24 cellular contexts compared by ENCODE assay signal in genomic region chr19:49933643-49934042, GRCh38. TPM values are rescaled to one million over a fixed set of nuclear protein-coding genes. Genes with fewer than 3 reads are reported as not detected.
DNase-seq lines count a peak whose midpoint lies in the region; ATAC-seq and TF ChIP-seq lines count a peak whose summit lies in the region.
"Had no signal": no experiment of that assay in that cellular context is flagged by ENCODE, and none has a peak within 500 bp of the region (broad histone marks: within the 10 kb centered on the region; RNA-seq: fewer than 3 reads in every experiment).

No MANE protein-coding gene starts in this region.

- POLR2A ChIA-PET in naive thymus-derived CD8-positive, alpha-beta T cell (lab: Charles Lee): interaction anchor here (0.6 kb wide), 2 partner anchors 915 to 932 kb away, joined by 3 read pairs; no protein-coding TSS in a partner anchor

- no peak for TF ChIP-seq CTCF in Calu3 (IDR thresholded peaks at IDR 0.05; ENCODE audit: unreplicated experiment)

- peaks cover 4% of the 10 kb centered on the region for H3K9me3 Mint-ChIP-seq in T-helper 1 cell treated with Interleukin-12 subunit alpha and Interleukin-12 subunit beta and Interleukin-4 antibody, amounts not matched to agents 30 μg/mL and 1 μg/mL, for 36 hours
- H3K9me3 Mint-ChIP-seq in Calu3 (ENCODE audit: low read depth, unreplicated experiment): peaks cover 2% of the 10 kb centered on the region
- no peaks in the 10 kb centered on the region for H3K9me3 Mint-ChIP-seq in activated T-helper 17 cell treated with anti-CD3 and anti-CD28 coated beads, Interleukin-2, amount 50 U/mL, for 72 hours
- H3K9me3 Mint-ChIP-seq in naive thymus-derived CD8-positive, alpha-beta T cell: peaks cover 0 to 9% (median 0%) of the 10 kb centered on the region in 9 donors

- peaks cover 10% of the 10 kb centered on the region for H3K27me3 Mint-ChIP-seq in T-helper 1 cell treated with Interleukin-12 subunit alpha and Interleukin-12 subunit beta and Interleukin-4 antibody, amounts not matched to agents 30 μg/mL and 1 μg/mL, for 36 hours (ENCODE audit: low read depth)
- peaks cover 24% of the 10 kb centered on the region for H3K27me3 Mint-ChIP-seq in Calu3 (ENCODE audit: unreplicated experiment)
- H3K27me3 Mint-ChIP-seq in activated T-helper 17 cell treated with anti-CD3 and anti-CD28 coated beads, Interleukin-2, amount 50 U/mL, for 72 hours: no peaks in the 10 kb centered on the region
- H3K27me3 Mint-ChIP-seq in naive thymus-derived CD8-positive, alpha-beta T cell: peaks cover 0 to 5% (median 0%) of the 10 kb centered on the region in 5 donors
- H3K27me3 Mint-ChIP-seq: T-helper 17 cell had no signal

- peaks cover 30% of the 10 kb centered on the region for H3K4me1 Mint-ChIP-seq in T-helper 1 cell treated with Interleukin-12 subunit alpha and Interleukin-12 subunit beta and Interleukin-4 antibody, amounts not matched to agents 30 μg/mL and 1 μg/mL, for 36 hours (ENCODE audit: low read depth)
- peaks cover 29% of the 10 kb centered on the region for H3K4me1 Mint-ChIP-seq in Calu3 (ENCODE audit: low read depth, unreplicated experiment)
- peaks cover 31% of the 10 kb centered on the region for H3K4me1 Mint-ChIP-seq in activated T-helper 17 cell treated with anti-CD3 and anti-CD28 coated beads, Interleukin-2, amount 50 U/mL, for 72 hours
- H3K4me1 Mint-ChIP-seq in naive thymus-derived CD8-positive, alpha-beta T cell: peaks cover 32 to 52% (median 50%) of the 10 kb centered on the region in 4 donors

- no peak for ATAC-seq in activated T-helper 17 cell treated with anti-CD3 and anti-CD28 coated beads, Interleukin-2, amount 50 U/mL, for 72 hours (replicated peaks)
- ATAC-seq in naive thymus-derived CD8-positive, alpha-beta T cell: no peak
- ATAC-seq: T-helper 17 cell had no signal

- H3K36me3 Mint-ChIP-seq in T-helper 1 cell treated with Interleukin-12 subunit alpha and Interleukin-12 subunit beta and Interleukin-4 antibody, amounts not matched to agents 30 μg/mL and 1 μg/mL, for 36 hours (ENCODE audit: low read depth): peaks cover 33% of the 10 kb centered on the region
- peaks cover 37% of the 10 kb centered on the region for H3K36me3 Mint-ChIP-seq in Calu3 (ENCODE audit: insufficient read depth, unreplicated experiment)
- H3K36me3 Mint-ChIP-seq in activated T-helper 17 cell treated with anti-CD3 and anti-CD28 coated beads, Interleukin-2, amount 50 U/mL, for 72 hours (ENCODE audit: low read depth): peaks cover 28% of the 10 kb centered on the region
- peaks cover 0 to 4% (median 0%) of the 10 kb centered on the region in 3 donors for H3K36me3 Mint-ChIP-seq in naive thymus-derived CD8-positive, alpha-beta T cell

- DNase-seq in T-helper 1 cell: no peak
- DNase-seq in Calu3: no peak
- DNase-seq in naive thymus-derived CD8-positive, alpha-beta T cell: no peak
- DNase-seq in effector CD8-positive, alpha-beta T cell (lab: John Stamatoyannopoulos, UW): no peak
- DNase-seq in NCI-H2107 treated with DMSO at 0.1 percent for 48 hours (lab: John Stamatoyannopoulos, UW; ENCODE audit: unreplicated experiment): no peak
- no peak for DNase-seq in activated gamma-delta T cell (lab: John Stamatoyannopoulos, UW)
- DNase-seq: activated CD4-positive, alpha-beta T cell treated with anti-CD3 and anti-CD28 coated beads, Interleukin-2, amount 50 U/mL, for 4 hours; activated naive CD4-positive, alpha-beta T cell; central memory CD4-positive, alpha-beta T cell; DMS79; GOT3; left ventricle myocardium inferior; NCI-H1105; NCI-H2081; NCI-H446; occipital lobe; stimulated activated CD4-positive, alpha-beta T cell treated with anti-CD3 and anti-CD28 coated beads, Interleukin-4, amount 100 ng/mL, for 1 hour; T-helper 17 cell; transverse colon had no signal

- no TSS peak for BruUV-seq in Calu3 (replicated peaks; lab: Mats Ljungman, UMichigan)

- intact Hi-C loops in Calu3 (cut with micrococcal nuclease; ENCODE audit: unreplicated experiment): no loop called here

- CTCF ChIA-PET in Calu3 (lab: Charles Lee): no interaction called here

- H3K4me3 Mint-ChIP-seq in T-helper 1 cell treated with Interleukin-12 subunit alpha and Interleukin-12 subunit beta and Interleukin-4 antibody, amounts not matched to agents 30 μg/mL and 1 μg/mL, for 36 hours: peak overlapping the region; percentile 10
- peak overlapping the region; percentile 20 for H3K4me3 Mint-ChIP-seq in Calu3 (ENCODE audit: low read depth, unreplicated experiment)
- H3K4me3 Mint-ChIP-seq in activated T-helper 17 cell treated with anti-CD3 and anti-CD28 coated beads, Interleukin-2, amount 50 U/mL, for 72 hours: peak overlapping the region; percentile 94
- peak overlapping the region in 9 of 10 donors; percentile 41 to 96 (median 60) for H3K4me3 Mint-ChIP-seq in naive thymus-derived CD8-positive, alpha-beta T cell

- no peak overlapping the region for H3K27ac Mint-ChIP-seq in T-helper 1 cell treated with Interleukin-12 subunit alpha and Interleukin-12 subunit beta and Interleukin-4 antibody, amounts not matched to agents 30 μg/mL and 1 μg/mL, for 36 hours
- H3K27ac Mint-ChIP-seq in Calu3 (ENCODE audit: unreplicated experiment): peak overlapping the region; percentile 50
- peak overlapping the region; percentile 98 for H3K27ac Mint-ChIP-seq in activated T-helper 17 cell treated with anti-CD3 and anti-CD28 coated beads, Interleukin-2, amount 50 U/mL, for 72 hours
- peak overlapping the region in 5 of 10 donors; percentile 1 to 60 (median 12) for H3K27ac Mint-ChIP-seq in naive thymus-derived CD8-positive, alpha-beta T cell

RNA-seq across cellular contexts. Expression of gene NUP62, which starts 4.3 kb away (rescaled TPM):
- 116 and 124 TPM in 2 replicates for total RNA-seq in Calu3 (2022)
- 100 to 1,000 TPM; 158 to 172 TPM for total RNA-seq in activated T-helper 17 cell treated with anti-CD3 and anti-CD28 coated beads, Interleukin-2, amount 50 U/mL, for 72 hours
- 10 to 100 TPM; 53.9 to 61.4 TPM for total RNA-seq in naive thymus-derived CD8-positive, alpha-beta T cell
- 10 to 100 TPM; 38.5 to 54.5 (median 49.1) TPM for polyA plus RNA-seq in naive thymus-derived CD8-positive, alpha-beta T cell

RNA-seq across cellular contexts. Expression of gene ATF5, which starts 4.6 kb away (rescaled TPM):
- total RNA-seq in Calu3 (2022): 30.7 and 40.6 TPM in 2 replicates
- total RNA-seq in activated T-helper 17 cell treated with anti-CD3 and anti-CD28 coated beads, Interleukin-2, amount 50 U/mL, for 72 hours: 10 to 100 TPM; 26.0 to 28.6 TPM
- total RNA-seq in naive thymus-derived CD8-positive, alpha-beta T cell: 1 to 10 TPM; 8.4 to 9.2 TPM
- under 1 TPM; 0.71 to 0.97 (median 0.84) TPM for polyA plus RNA-seq in naive thymus-derived CD8-positive, alpha-beta T cell

RNA-seq across cellular contexts. Expression of gene SIGLEC11, which starts 27.3 kb away (rescaled TPM):
- total RNA-seq in Calu3 (2022): not detected in 2 replicates
- not detected for total RNA-seq in activated T-helper 17 cell treated with anti-CD3 and anti-CD28 coated beads, Interleukin-2, amount 50 U/mL, for 72 hours
- not detected for total RNA-seq in naive thymus-derived CD8-positive, alpha-beta T cell
- polyA plus RNA-seq in naive thymus-derived CD8-positive, alpha-beta T cell: not detected
- total RNA-seq: astrocyte, fibroblast of villous mesenchyme, renal cortical epithelial cell, T-helper 17 cell had no signal

RNA-seq across cellular contexts. Expression of gene IL4I1, which starts 37.0 kb away (rescaled TPM):
- total RNA-seq in Calu3 (2022): 8.2 and 10.7 TPM in 2 replicates
- 100 to 1,000 TPM in 1 of 2 donors, 10 to 100 TPM in 1; 42.0 to 177 TPM for total RNA-seq in activated T-helper 17 cell treated with anti-CD3 and anti-CD28 coated beads, Interleukin-2, amount 50 U/mL, for 72 hours
- total RNA-seq in naive thymus-derived CD8-positive, alpha-beta T cell: 1 to 10 TPM in 1 of 2 experiments, under 1 TPM in 1; 0.85 to 1.1 TPM
- polyA plus RNA-seq in naive thymus-derived CD8-positive, alpha-beta T cell: under 1 TPM; 0.24 to 0.26 (median 0.25) TPM
- total RNA-seq: left ventricle myocardium inferior, occipital lobe had no signal

RNA-seq across cellular contexts. Expression of gene TBC1D17, which starts 56.1 kb away (rescaled TPM):
- 54.7 and 56.9 TPM in 2 replicates for total RNA-seq in Calu3 (2022)
- total RNA-seq in activated T-helper 17 cell treated with anti-CD3 and anti-CD28 coated beads, Interleukin-2, amount 50 U/mL, for 72 hours: 10 to 100 TPM; 21.4 to 57.4 TPM
- total RNA-seq in naive thymus-derived CD8-positive, alpha-beta T cell: 10 to 100 TPM; 92.7 to 94.0 TPM
- 10 to 100 TPM in 2 of 3 donors, 1 to 10 TPM in 1; 8.1 to 17.7 (median 11.3) TPM for polyA plus RNA-seq in naive thymus-derived CD8-positive, alpha-beta T cell

Comparison
In these comparisons a context has a peak if more than half of its experiments do, and no peak if none do; other contexts are left out.
1. H3K4me3 Mint-ChIP-seq: peak in every context shown above with its lines; median percentile 94 in activated T-helper 17 cell treated with anti-CD3 and anti-CD28 coated beads, Interleukin-2, amount 50 U/mL, for 72 hours; 60 in naive thymus-derived CD8-positive, alpha-beta T cell; 20 in Calu3; 10 in T-helper 1 cell treated with Interleukin-12 subunit alpha and Interleukin-12 subunit beta and Interleukin-4 antibody, amounts not matched to agents 30 μg/mL and 1 μg/mL, for 36 hours.